8 cellular contexts compared by ENCODE assay signal in genomic region chrX:40106677-40107290, GRCh38. TPM values are rescaled to one million over a fixed set of nuclear protein-coding genes. Genes with fewer than 3 reads are reported as not detected.
A peak's percentile ranks its signal among the peaks of the same experiment; 100 is the strongest.
DNase-seq lines count a peak whose midpoint lies in the region; ATAC-seq, FAIRE-seq and TF ChIP-seq lines count a peak whose summit lies in the region.

No MANE protein-coding gene starts in this region.

- H2AFZ ChIP-seq in fibroblast of lung (ENCODE audit: low read length): no peak overlapping the region

- no peaks in the 10 kb centered on the region for H4K20me1 ChIP-seq in fibroblast of lung (ENCODE audit: control insufficient read depth, extremely low read depth, insufficient read depth, low read length)

- H3K4me2 ChIP-seq in fibroblast of lung (ENCODE audit: extremely low read depth, insufficient read depth, low read length): peak overlapping the region; percentile 59

- peak overlapping the region; percentile 95 for H3K27ac ChIP-seq in RWPE1
- H3K27ac ChIP-seq in fibroblast of lung (ENCODE audit: insufficient read depth, low read length): peak overlapping the region; percentile 38

- peak; percentile 45 for FAIRE-seq in GM18507 (lab: Jason Lieb, UNC)

- H3K27me3 ChIP-seq in fibroblast of lung (ENCODE audit: control insufficient read depth, insufficient read depth, low read length): no peaks in the 10 kb centered on the region

- H3K4me3 ChIP-seq in fibroblast of lung (replicated peaks in 1 of 4; ENCODE audit: control extremely low read depth in 1 of 4, insufficient read depth in 1 of 4, low read depth in 3 of 4, low read length in 4 of 4) (peak overlapping the region; percentile 12 to 54 (median 24)), skeletal muscle cell (ENCODE audit: low read depth, low read length) (peak overlapping the region; percentile 42)

- TF ChIP-seq CTCF in RWPE1 (conservative IDR thresholded peaks at IDR 0.05; ENCODE audit: low read depth) (no peak), fibroblast of lung (conservative IDR thresholded peaks at IDR 0.05 in 1 of 2, IDR thresholded peaks at IDR 0.05 in 1 of 2; ENCODE audit: low read depth in 1 of 2, low read length in 2 of 2) (no peak)

- no peak overlapping the region for H3K9ac ChIP-seq in fibroblast of lung (ENCODE audit: insufficient read depth, low read length)

- CTCF ChIA-PET in RWPE1 (lab: Yijun Ruan, JAX): no interaction called here

- no peaks in the 10 kb centered on the region for H3K79me2 ChIP-seq in fibroblast of lung (ENCODE audit: control insufficient read depth, insufficient read depth, low read length)

- DNase-seq in GM18507 (ENCODE audit: extremely low spot score, insufficient read length, low read depth): no peak
- DNase-seq in RWPE1 (ENCODE audit: low spot score): no peak
- DNase-seq in fibroblast of lung (ENCODE audit: low read depth in 2 of 2): no peak
- DNase-seq in skeletal muscle cell (ENCODE audit: low read depth): no peak
- DNase-seq in NK-92 (lab: John Stamatoyannopoulos, UW; ENCODE audit: unreplicated experiment): no peak
- no peak for DNase-seq in GDM1 (lab: John Stamatoyannopoulos, UW)

- H3K9me3 ChIP-seq in fibroblast of lung (ENCODE audit: control insufficient read depth, insufficient read depth, low read depth, low read length): no peaks in the 10 kb centered on the region

- no peaks in the 10 kb centered on the region for H3K36me3 ChIP-seq in fibroblast of lung (ENCODE audit: control insufficient read depth, insufficient read depth, low read length)

- H3K4me1 ChIP-seq in fibroblast of lung (ENCODE audit: control insufficient read depth, extremely low read depth, insufficient read depth, low read length): peaks cover 3% of the 10 kb centered on the region

- ATAC-seq in HG02571 (IDR thresholded peaks at IDR 0.05; ENCODE audit: unreplicated experiment) (no peak), GM18868 (IDR thresholded peaks at IDR 0.05; ENCODE audit: unreplicated experiment) (no peak)

- POLR2A ChIA-PET in RWPE1 (lab: Yijun Ruan, JAX; ENCODE audit: low non-redundant PET): no interaction called here

RNA-seq across cellular contexts. Expression of gene BCOR, which starts 9.0 kb away (rescaled TPM):
- total RNA-seq in fibroblast of lung: 4.9 and 5.8 TPM in 2 replicates
- polyA plus RNA-seq in fibroblast of lung: 3.0 TPM in 2 replicates
- 5.6 and 6.4 TPM in 2 replicates for polyA plus RNA-seq in fibroblast of lung (2012)
- 10.6 and 15.2 TPM in 2 replicates for polyA minus RNA-seq in fibroblast of lung (ENCODE audit: low replicate concordance)
